Comparison of ENCODE assay signal across 17 cellular contexts in genomic region chr11:68862426-68862825, GRCh38. TPM values are rescaled to one million over a fixed set of nuclear protein-coding genes. Genes with fewer than 3 reads are reported as not detected.
A peak's percentile ranks its signal among the peaks of the same experiment; 100 is the strongest.
DNase-seq lines count a peak whose midpoint lies in the region; TF ChIP-seq lines count a peak whose summit lies in the region.
"Had no signal": no experiment of that assay in that cellular context is flagged by ENCODE, and none has a peak within 500 bp of the region (broad histone marks: within the 10 kb centered on the region; RNA-seq: fewer than 3 reads in every experiment).

No MANE protein-coding gene starts in this region.

- TF ChIP-seq CTCF in glutamatergic neuron (IDR thresholded peaks at IDR 0.05; ENCODE audit: partially characterized antibody, unreplicated experiment) (no peak), spleen (IDR thresholded peaks at IDR 0.05 in 8 of 11, conservative IDR thresholded peaks at IDR 0.05 in 3 of 11) (no peak), Caco-2 (IDR thresholded peaks at IDR 0.05; ENCODE audit: insufficient read depth in 1 of 2, low read depth in 1 of 2, low read length in 1 of 2, severe bottlenecking in 1 of 2, unreplicated experiment in 1 of 2) (no peak), endothelial cell (IDR thresholded peaks at IDR 0.05; ENCODE audit: unreplicated experiment) (no peak)

- H3K27me3 Mint-ChIP-seq in glutamatergic neuron (ENCODE audit: unreplicated experiment) (peaks cover 5% of the 10 kb centered on the region), Caco-2 (ENCODE audit: insufficient read depth, unreplicated experiment) (no peaks in the 10 kb centered on the region), endothelial cell (ENCODE audit: unreplicated experiment) (no peaks in the 10 kb centered on the region)
- H3K27me3 Mint-ChIP-seq: CD4-positive, alpha-beta T cell had no signal

- intact Hi-C loops in spleen (cut with DNase I; ENCODE audit: low total_unique reads), result no loop called here
- intact Hi-C loops in Caco-2 (cut with micrococcal nuclease; ENCODE audit: unreplicated experiment), result no loop called here

- H3K4me1 Mint-ChIP-seq in glutamatergic neuron (ENCODE audit: low read depth, unreplicated experiment) (peaks cover 4% of the 10 kb centered on the region), Caco-2 (ENCODE audit: low read depth, unreplicated experiment) (peaks cover 8% of the 10 kb centered on the region), endothelial cell (ENCODE audit: unreplicated experiment) (peaks cover 3% of the 10 kb centered on the region)
- H3K4me1 Mint-ChIP-seq: CD14-positive monocyte; CD8-positive, alpha-beta memory T cell had no signal

- H3K14ac ChIP-seq in neuronal stem cell (ENCODE audit: low read length), result no peak overlapping the region

- H3K4ac ChIP-seq in neuronal stem cell (ENCODE audit: low read length), result no peak overlapping the region

- H2BK5ac ChIP-seq in neuronal stem cell (ENCODE audit: low read length), result no peak overlapping the region

- no peaks in the 10 kb centered on the region for H3K79me1 ChIP-seq in neuronal stem cell (ENCODE audit: low read depth, low read length)

- H3K36me3 Mint-ChIP-seq in glutamatergic neuron (ENCODE audit: unreplicated experiment) (peaks cover 9% of the 10 kb centered on the region), Caco-2 (ENCODE audit: insufficient read depth, unreplicated experiment) (peaks cover 11% of the 10 kb centered on the region), endothelial cell (ENCODE audit: low read depth, unreplicated experiment) (peaks cover 5% of the 10 kb centered on the region)
- H3K36me3 Mint-ChIP-seq: CD14-positive monocyte had no signal

- no TSS peak for BruUV-seq in Caco-2 (replicated peaks; lab: Mats Ljungman, UMichigan)

- H3K9ac ChIP-seq in neuronal stem cell (ENCODE audit: low read depth, low read length, poor library complexity), result no peak overlapping the region
- H3K9ac ChIP-seq: BLaER1 treated with 17β-estradiol and CSF1 and Interleukin-3, amounts not matched to agents 10 nM and 100 nM had no signal

- H4K91ac ChIP-seq in neuronal stem cell (ENCODE audit: low read depth, low read length, poor library complexity), result no peak overlapping the region

- CTCF ChIA-PET in Caco-2 (lab: Charles Lee), result no interaction called here

- no peak overlapping the region for H2AK5ac ChIP-seq in neuronal stem cell (ENCODE audit: low read depth, low read length)

- H3K4me3 ChIP-seq in neuronal stem cell (ENCODE audit: low read length in 2 of 2), result no peak overlapping the region
- no peak overlapping the region for H3K4me3 ChIP-seq in spleen
- no peak overlapping the region for H3K4me3 ChIP-seq in Caco-2 (ENCODE audit: low read depth, low read length)
- H3K4me3 ChIP-seq: BLaER1 treated with 17β-estradiol and CSF1 and Interleukin-3, amounts not matched to agents 10 nM and 100 nM; HAP-1 had no signal

- H3K4me1 ChIP-seq in neuronal stem cell (ENCODE audit: control insufficient read depth in 2 of 2, insufficient read depth in 1 of 2, low read depth in 1 of 2, low read length in 2 of 2), result peaks cover 0 to 2% of the 10 kb centered on the region in 2 donors
- no peaks in the 10 kb centered on the region for H3K4me1 ChIP-seq in spleen
- H3K4me1 ChIP-seq in Caco-2, result peaks cover 19% of the 10 kb centered on the region
- H3K4me1 ChIP-seq: BE2C had no signal

- no peak overlapping the region for H2BK15ac ChIP-seq in neuronal stem cell (ENCODE audit: low read length)

- POLR2A ChIA-PET in Caco-2 (lab: Charles Lee), result no interaction called here

- H3K36me3 ChIP-seq in neuronal stem cell (replicated peaks in 1 of 2; ENCODE audit: control insufficient read depth in 2 of 2, insufficient read depth in 2 of 2, low read length in 2 of 2), result peaks cover 0 to 2% of the 10 kb centered on the region in 2 donors
- no peaks in the 10 kb centered on the region for H3K36me3 ChIP-seq in spleen
- H3K36me3 ChIP-seq in Caco-2 (ENCODE audit: control insufficient read depth, insufficient read depth, low read length), result no peaks in the 10 kb centered on the region
- H3K36me3 ChIP-seq: BE2C, HAP-1 had no signal

- H3K9me3 Mint-ChIP-seq in glutamatergic neuron (ENCODE audit: unreplicated experiment), result peaks cover 4% of the 10 kb centered on the region
- H3K9me3 Mint-ChIP-seq in Caco-2 (ENCODE audit: unreplicated experiment), result no peaks in the 10 kb centered on the region
- no peaks in the 10 kb centered on the region for H3K9me3 Mint-ChIP-seq in endothelial cell (ENCODE audit: unreplicated experiment)
- H3K9me3 Mint-ChIP-seq: CD4-positive, alpha-beta T cell had no signal

- TF ChIP-seq POLR2A in spleen (IDR thresholded peaks at IDR 0.05), result no peak

- peak overlapping the region; percentile 57 for H3K18ac ChIP-seq in neuronal stem cell (ENCODE audit: low read length)

- H2BK12ac ChIP-seq in neuronal stem cell (ENCODE audit: low read length), result no peak overlapping the region

- H4K8ac ChIP-seq in neuronal stem cell (ENCODE audit: low read depth, low read length), result no peak overlapping the region

- H3K27me3 ChIP-seq in neuronal stem cell (ENCODE audit: control insufficient read depth in 3 of 3, insufficient read depth in 3 of 3, low read depth in 1 of 3, low read length in 3 of 3) (peaks cover 0 to 3% (median 0%) of the 10 kb centered on the region in 3 experiments), spleen (replicated peaks in 1 of 7) (no peaks in the 10 kb centered on the region), Caco-2 (replicated peaks; ENCODE audit: control insufficient read depth, insufficient read depth, low read length) (no peaks in the 10 kb centered on the region)
- H3K27me3 ChIP-seq: BE2C had no signal

- H2AFZ ChIP-seq in neuronal stem cell (ENCODE audit: low read length), result no peak overlapping the region

- no peak overlapping the region for H3K4me3 Mint-ChIP-seq in glutamatergic neuron (ENCODE audit: unreplicated experiment)
- H3K4me3 Mint-ChIP-seq in Caco-2 (ENCODE audit: unreplicated experiment), result no peak overlapping the region
- H3K4me3 Mint-ChIP-seq in endothelial cell (ENCODE audit: unreplicated experiment), result no peak overlapping the region
- H3K4me3 Mint-ChIP-seq: CD14-positive monocyte; CD4-positive, alpha-beta T cell; CD8-positive, alpha-beta memory T cell; HFFc6 had no signal

- DNase-seq in glutamatergic neuron, result no peak
- DNase-seq in neuronal stem cell (ENCODE audit: low spot score), result no peak
- DNase-seq in spleen, result peak; percentile 21
- DNase-seq in NK-92 treated with Interleukin-12 subunit alpha and Interleukin-12 subunit beta, amount 100 ng/mL, for 24 hours (lab: John Stamatoyannopoulos, UW), result no peak
- no peak for DNase-seq in Caco-2
- no peak for DNase-seq in endothelial cell (ENCODE audit: low spot score)
- DNase-seq: AML-193; BE2C; Calu3; CD4-positive, alpha-beta T cell; CD8-positive, alpha-beta memory T cell; DND-41; GOT3; HFFc6 had no signal

- H3K27ac ChIP-seq in neuronal stem cell (replicated peaks; ENCODE audit: low read length) (no peak overlapping the region), spleen (no peak overlapping the region)
- H3K27ac ChIP-seq: BLaER1 treated with 17β-estradiol and CSF1 and Interleukin-3, amounts not matched to agents 10 nM and 100 nM had no signal

- no peak overlapping the region for H3K4me2 ChIP-seq in neuronal stem cell (ENCODE audit: insufficient read depth, low read length, poor library complexity, severe bottlenecking)
- H3K4me2 ChIP-seq: BLaER1 treated with 17β-estradiol and CSF1 and Interleukin-3, amounts not matched to agents 10 nM and 100 nM had no signal

- peak overlapping the region; percentile 78 for H3K27ac Mint-ChIP-seq in glutamatergic neuron (ENCODE audit: unreplicated experiment)
- H3K27ac Mint-ChIP-seq in Caco-2 (ENCODE audit: unreplicated experiment), result no peak overlapping the region
- H3K27ac Mint-ChIP-seq in endothelial cell (ENCODE audit: unreplicated experiment), result no peak overlapping the region
- H3K27ac Mint-ChIP-seq: CD4-positive, alpha-beta T cell; CD8-positive, alpha-beta memory T cell; HFFc6 had no signal

- H3K23ac ChIP-seq in neuronal stem cell (ENCODE audit: low read depth, low read length, poor library complexity), result no peak overlapping the region

- WGBS in neuronal stem cell (ENCODE audit: extremely low coverage in 2 of 2, insufficient read length in 2 of 2, insufficient replicate concordance in 1 of 2), 2 donors, result no CpG with 5 or more reads among the region's 6 CpGs
- 69 to 81% (median 75%) methylated on average over 6 of the region's 6 CpGs for WGBS in spleen, 5 donors

- peaks cover 5 to 8% of the 10 kb centered on the region in 2 donors for H3K9me3 ChIP-seq in neuronal stem cell (replicated peaks in 1 of 2; ENCODE audit: control insufficient read depth in 2 of 2, insufficient read depth in 1 of 2, low read depth in 1 of 2, low read length in 2 of 2)
- peaks cover 0 to 16% (median 12%) of the 10 kb centered on the region in 8 donors for H3K9me3 ChIP-seq in spleen
- peaks cover 21% of the 10 kb centered on the region for H3K9me3 ChIP-seq in Caco-2

- H2BK120ac ChIP-seq in neuronal stem cell (ENCODE audit: low read depth, low read length), result no peak overlapping the region

RNA-seq across cellular contexts. Expression of gene CPT1A, which starts 20.7 kb away (rescaled TPM):
- total RNA-seq in glutamatergic neuron (ENCODE audit: unreplicated experiment) (4.1 TPM), spleen (100 to 1,000 TPM in 1 of 7 donors, 10 to 100 TPM in 6; 43.3 to 118 (median 73.1) TPM), Caco-2 (2022) (5.7 and 6.3 TPM in 2 replicates), endothelial cell (ENCODE audit: unreplicated experiment) (0.36 TPM)
- 0.84 TPM for polyA plus RNA-seq in neuronal stem cell (2013, experiment 1 of 2)
- 0.93 TPM for polyA plus RNA-seq in neuronal stem cell (2013, experiment 2 of 2)
- 10 to 100 TPM in 2 of 3 donors, 1 to 10 TPM in 1; 6.7 to 18.0 (median 11.0) TPM for polyA plus RNA-seq in spleen

RNA-seq across cellular contexts. Expression of gene MRPL21, which starts 41.2 kb away (rescaled TPM):
- total RNA-seq in glutamatergic neuron (ENCODE audit: unreplicated experiment) (54.3 TPM), spleen (10 to 100 TPM; 11.2 to 37.4 (median 32.9) TPM), Caco-2 (2022) (179 and 195 TPM in 2 replicates), endothelial cell (ENCODE audit: unreplicated experiment) (54.4 TPM)
- polyA plus RNA-seq in neuronal stem cell (2013, experiment 1 of 2), result 72.9 TPM
- 67.6 TPM for polyA plus RNA-seq in neuronal stem cell (2013, experiment 2 of 2)
- 10 to 100 TPM; 50.5 to 81.0 (median 62.2) TPM for polyA plus RNA-seq in spleen

RNA-seq across cellular contexts. Expression of gene IGHMBP2, which starts 41.3 kb away (rescaled TPM):
- total RNA-seq in glutamatergic neuron (ENCODE audit: unreplicated experiment), result 30.8 TPM
- polyA plus RNA-seq in neuronal stem cell (2013, experiment 1 of 2), result 7.8 TPM
- 7.6 TPM for polyA plus RNA-seq in neuronal stem cell (2013, experiment 2 of 2)
- total RNA-seq in spleen, result 10 to 100 TPM; 15.6 to 31.6 (median 25.3) TPM
- 10 to 100 TPM in 2 of 3 donors, 1 to 10 TPM in 1; 8.2 to 24.1 (median 21.7) TPM for polyA plus RNA-seq in spleen
- total RNA-seq in Caco-2 (2022), result 49.1 and 55.5 TPM in 2 replicates
- 14.1 TPM for total RNA-seq in endothelial cell (ENCODE audit: unreplicated experiment)
